Comparison of ENCODE assay signal across 18 cellular contexts in the genomic region with DNA sequence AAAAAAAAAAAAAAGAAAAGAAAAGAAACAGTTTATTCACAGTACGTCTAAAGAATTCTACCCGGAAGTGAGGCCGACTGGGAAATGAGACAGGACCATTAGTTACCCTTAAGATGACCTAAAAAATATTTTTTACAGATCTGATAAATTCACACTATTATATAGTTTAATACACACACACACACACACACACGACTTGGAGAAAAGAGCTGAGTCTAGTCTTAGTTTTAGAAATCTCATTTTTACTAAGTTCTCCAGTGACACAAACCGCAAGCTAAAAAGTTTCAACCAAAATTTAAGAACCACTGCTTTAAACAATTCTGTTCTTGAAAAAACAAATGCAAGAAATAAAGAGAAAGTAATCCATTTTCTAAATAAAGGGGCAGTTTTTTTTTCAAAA. TPM values are rescaled to one million over a fixed set of nuclear protein-coding genes. Genes with fewer than 3 reads are reported as not detected.
A peak's percentile ranks its signal among the peaks of the same experiment; 100 is the strongest.
DNase-seq lines count a peak whose midpoint lies in the region; ATAC-seq and TF ChIP-seq lines count a peak whose summit lies in the region.
"Had no signal": no experiment of that assay in that cellular context is flagged by ENCODE, and none has a peak within 500 bp of the region (broad histone marks: within the 10 kb centered on the region; RNA-seq: fewer than 3 reads in every experiment).

No MANE protein-coding gene starts in this region.

- H3K4me3 ChIP-seq in upper lobe of right lung (no peak overlapping the region), prostate gland (no peak overlapping the region)
- H3K4me3 ChIP-seq: vagina had no signal

- H3K4me1 Mint-ChIP-seq in activated naive CD4-positive, alpha-beta T cell treated with anti-CD3 and anti-CD28 coated beads, Interleukin-2, amount 10 ng/mL, durations not matched to agents 7 days and 5 days, result peaks cover 60% of the 10 kb centered on the region
- H3K4me1 Mint-ChIP-seq in T-helper 2 cell treated with Interferon-gamma antibody and Interleukin-4, amounts not matched to agents 5 μg/mL and 100 μg/mL, for 36 hours (ENCODE audit: low read depth), result peaks cover 48% of the 10 kb centered on the region
- H3K4me1 Mint-ChIP-seq in effector memory CD8-positive, alpha-beta T cell (ENCODE audit: low read depth in 2 of 2), result peaks cover 43 to 44% of the 10 kb centered on the region in 2 donors
- peaks cover 58% of the 10 kb centered on the region for H3K4me1 Mint-ChIP-seq in stimulated activated naive CD8-positive, alpha-beta T cell treated with anti-CD3 and anti-CD28 coated beads, Interleukin-15, amount 100 ng/mL, for 72 hours

- H3K27ac ChIP-seq in upper lobe of right lung (no peak overlapping the region), prostate gland (no peak overlapping the region)
- H3K27ac ChIP-seq: parathyroid adenoma, vagina had no signal

- CTCF ChIA-PET in activated naive CD4-positive, alpha-beta T cell treated with anti-CD3 and anti-CD28 coated beads, Interleukin-2, amount 10 ng/mL, durations not matched to agents 7 days and 5 days (lab: Charles Lee), result interaction anchor here (1.1 kb wide), 1 partner anchor 28 kb away, joined by 3 read pairs; no protein-coding TSS in a partner anchor

- peak overlapping the region; percentile 1 for H3K4me3 Mint-ChIP-seq in activated naive CD4-positive, alpha-beta T cell treated with anti-CD3 and anti-CD28 coated beads, Interleukin-2, amount 10 ng/mL, durations not matched to agents 7 days and 5 days
- peak overlapping the region; percentile 57 for H3K4me3 Mint-ChIP-seq in T-helper 2 cell treated with Interferon-gamma antibody and Interleukin-4, amounts not matched to agents 5 μg/mL and 100 μg/mL, for 36 hours
- peak overlapping the region; percentile 63 to 83 for H3K4me3 Mint-ChIP-seq in effector memory CD8-positive, alpha-beta T cell
- H3K4me3 Mint-ChIP-seq in stimulated activated naive CD8-positive, alpha-beta T cell treated with anti-CD3 and anti-CD28 coated beads, Interleukin-15, amount 100 ng/mL, for 72 hours, result peak overlapping the region; percentile 5 to 62

- TF ChIP-seq CTCF in upper lobe of right lung (IDR thresholded peaks at IDR 0.05), result no peak
- no peak for TF ChIP-seq CTCF in prostate gland (IDR thresholded peaks at IDR 0.05)

- H3K4me1 ChIP-seq in upper lobe of right lung (peaks cover 20% of the 10 kb centered on the region), prostate gland (replicated peaks) (no peaks in the 10 kb centered on the region)
- H3K4me1 ChIP-seq: parathyroid adenoma, vagina had no signal

- no peak for DNase-seq in activated naive CD4-positive, alpha-beta T cell treated with anti-CD3 and anti-CD28 coated beads, Interleukin-2, amount 10 ng/mL, durations not matched to agents 7 days and 5 days
- no peak for DNase-seq in activated naive CD4-positive, alpha-beta T cell (lab: John Stamatoyannopoulos, UW)
- no peak for DNase-seq in T-helper 2 cell treated with Interferon-gamma antibody and Interleukin-4, amounts not matched to agents 5 μg/mL and 100 μg/mL, for 36 hours (ENCODE audit: low spot score)
- DNase-seq in effector memory CD8-positive, alpha-beta T cell, result no peak
- no peak for DNase-seq in stimulated activated naive CD8-positive, alpha-beta T cell treated with anti-CD3 and anti-CD28 coated beads, Interleukin-15, amount 100 ng/mL, for 72 hours
- DNase-seq in upper lobe of right lung (no peak), prostate gland (ENCODE audit: low spot score) (no peak)
- DNase-seq: activated CD4-positive, alpha-beta T cell treated with anti-CD3 and anti-CD28 coated beads, Interleukin-2, amount 50 U/mL, for 1 hour; activated gamma-delta T cell treated with Interleukin-2 at 50 U/mL for 16 hours; Calu3; hypothalamus; left cardiac atrium; NCI-H1092; NCI-H2171; T1000 had no signal

- H3K36me3 Mint-ChIP-seq in activated naive CD4-positive, alpha-beta T cell treated with anti-CD3 and anti-CD28 coated beads, Interleukin-2, amount 10 ng/mL, durations not matched to agents 7 days and 5 days, result peaks cover 69% of the 10 kb centered on the region
- H3K36me3 Mint-ChIP-seq in T-helper 2 cell treated with Interferon-gamma antibody and Interleukin-4, amounts not matched to agents 5 μg/mL and 100 μg/mL, for 36 hours (ENCODE audit: low read depth), result peaks cover 40% of the 10 kb centered on the region
- peaks cover 28% of the 10 kb centered on the region for H3K36me3 Mint-ChIP-seq in effector memory CD8-positive, alpha-beta T cell (ENCODE audit: insufficient read depth)

- H3K9me3 ChIP-seq in upper lobe of right lung (no peaks in the 10 kb centered on the region), prostate gland (no peaks in the 10 kb centered on the region)
- H3K9me3 ChIP-seq: vagina had no signal

- H3K27me3 Mint-ChIP-seq in activated naive CD4-positive, alpha-beta T cell treated with anti-CD3 and anti-CD28 coated beads, Interleukin-2, amount 10 ng/mL, durations not matched to agents 7 days and 5 days, result no peaks in the 10 kb centered on the region
- H3K27me3 Mint-ChIP-seq in T-helper 2 cell treated with Interferon-gamma antibody and Interleukin-4, amounts not matched to agents 5 μg/mL and 100 μg/mL, for 36 hours (ENCODE audit: low read depth), result no peaks in the 10 kb centered on the region
- no peaks in the 10 kb centered on the region for H3K27me3 Mint-ChIP-seq in effector memory CD8-positive, alpha-beta T cell
- no peaks in the 10 kb centered on the region for H3K27me3 Mint-ChIP-seq in stimulated activated naive CD8-positive, alpha-beta T cell treated with anti-CD3 and anti-CD28 coated beads, Interleukin-15, amount 100 ng/mL, for 72 hours

- peaks cover 44% of the 10 kb centered on the region for H3K36me3 ChIP-seq in upper lobe of right lung
- H3K36me3 ChIP-seq in prostate gland, result peaks cover 0 to 3% of the 10 kb centered on the region in 2 donors
- H3K36me3 ChIP-seq: vagina had no signal

- H3K27ac Mint-ChIP-seq in activated naive CD4-positive, alpha-beta T cell treated with anti-CD3 and anti-CD28 coated beads, Interleukin-2, amount 10 ng/mL, durations not matched to agents 7 days and 5 days, result peak overlapping the region; percentile 89
- peak overlapping the region; percentile 77 for H3K27ac Mint-ChIP-seq in T-helper 2 cell treated with Interferon-gamma antibody and Interleukin-4, amounts not matched to agents 5 μg/mL and 100 μg/mL, for 36 hours
- peak overlapping the region; percentile 91 to 97 for H3K27ac Mint-ChIP-seq in effector memory CD8-positive, alpha-beta T cell
- peak overlapping the region; percentile 72 to 77 for H3K27ac Mint-ChIP-seq in stimulated activated naive CD8-positive, alpha-beta T cell treated with anti-CD3 and anti-CD28 coated beads, Interleukin-15, amount 100 ng/mL, for 72 hours

- H3K27me3 ChIP-seq in upper lobe of right lung (no peaks in the 10 kb centered on the region), prostate gland (replicated peaks; ENCODE audit: insufficient read depth) (no peaks in the 10 kb centered on the region)
- H3K27me3 ChIP-seq: vagina had no signal

- intact Hi-C loops in upper lobe of right lung (cut with DNase I) (no loop called here), prostate gland (cut with DNase I) (no loop called here)

- no peaks in the 10 kb centered on the region for H3K9me3 Mint-ChIP-seq in activated naive CD4-positive, alpha-beta T cell treated with anti-CD3 and anti-CD28 coated beads, Interleukin-2, amount 10 ng/mL, durations not matched to agents 7 days and 5 days
- no peaks in the 10 kb centered on the region for H3K9me3 Mint-ChIP-seq in T-helper 2 cell treated with Interferon-gamma antibody and Interleukin-4, amounts not matched to agents 5 μg/mL and 100 μg/mL, for 36 hours
- no peaks in the 10 kb centered on the region for H3K9me3 Mint-ChIP-seq in effector memory CD8-positive, alpha-beta T cell
- H3K9me3 Mint-ChIP-seq in stimulated activated naive CD8-positive, alpha-beta T cell treated with anti-CD3 and anti-CD28 coated beads, Interleukin-15, amount 100 ng/mL, for 72 hours, result no peaks in the 10 kb centered on the region

- no peak for ATAC-seq in effector memory CD8-positive, alpha-beta T cell (replicated peaks)
- ATAC-seq in stimulated activated naive CD8-positive, alpha-beta T cell treated with anti-CD3 and anti-CD28 coated beads, Interleukin-15, amount 100 ng/mL, for 72 hours, result no peak
- ATAC-seq in upper lobe of right lung (no peak), HG03565 (IDR thresholded peaks at IDR 0.05; ENCODE audit: unreplicated experiment) (no peak)
- ATAC-seq: left cardiac atrium had no signal

- no peak for TF ChIP-seq POLR2A in prostate gland (IDR thresholded peaks at IDR 0.05)

- WGBS in prostate gland, result 59% methylated on average over 5 of the region's 5 CpGs

RNA-seq across cellular contexts. Expression of a gene that starts 27.1 kb away (rescaled TPM):
- total RNA-seq in upper lobe of right lung (76.7 TPM), prostate gland (10 to 100 TPM; 24.7 to 38.6 TPM)

Comparison
In these comparisons a context has a peak if more than half of its experiments do, and no peak if none do; other contexts are left out.
1. H3K4me3 Mint-ChIP-seq: peak in every context shown above with its lines; median percentile 73 in effector memory CD8-positive, alpha-beta T cell; 57 in T-helper 2 cell treated with Interferon-gamma antibody and Interleukin-4, amounts not matched to agents 5 μg/mL and 100 μg/mL, for 36 hours; 34 in stimulated activated naive CD8-positive, alpha-beta T cell treated with anti-CD3 and anti-CD28 coated beads, Interleukin-15, amount 100 ng/mL, for 72 hours; 1 in activated naive CD4-positive, alpha-beta T cell treated with anti-CD3 and anti-CD28 coated beads, Interleukin-2, amount 10 ng/mL, durations not matched to agents 7 days and 5 days.